ENCODE assay signal across 8 cellular contexts in genomic region chr5:131589510-131590348, GRCh38. TPM values are rescaled to one million over a fixed set of nuclear protein-coding genes. Genes with fewer than 3 reads are reported as not detected.
DNase-seq lines count a peak whose midpoint lies in the region; ATAC-seq and TF ChIP-seq lines count a peak whose summit lies in the region.

No MANE protein-coding gene starts in this region.

- no peak overlapping the region for H3K4me3 ChIP-seq in GM23338
- H3K4me3 ChIP-seq in parathyroid adenoma (ENCODE audit: low read depth, low read length): no peak overlapping the region

- H4K20me1 ChIP-seq in GM23338 (replicated peaks; ENCODE audit: insufficient read depth): peaks cover 9% of the 10 kb centered on the region; the same call in 1 of the 2 replicates

- intact Hi-C loops in head of caudate nucleus (cut with DNase I): loop anchor here (2.0 to 5.0 kb wide), 2 partner anchors 208 to 419 kb away; partner anchors contain the start of gene FNIP1

- peaks cover 7% of the 10 kb centered on the region; the same call in 2 of the 3 replicates for H3K9me3 Mint-ChIP-seq in GM23338
- no peaks in the 10 kb centered on the region for H3K9me3 Mint-ChIP-seq in activated T-cell treated with anti-CD3 and anti-CD28 coated beads, Interleukin-2, amount 50 U/mL, for 72 hours

- H3K4me2 ChIP-seq in GM23338 (no peak overlapping the region), parathyroid adenoma (ENCODE audit: low read length) (no peak overlapping the region)

- H3K79me2 ChIP-seq in GM23338 (replicated peaks; ENCODE audit: insufficient read depth) (peaks cover 42% of the 10 kb centered on the region), parathyroid adenoma (peaks cover 8% of the 10 kb centered on the region)

- 0 out of 2 replicates have a peak overlapping the region, but pooled peaks have one; percentile 41 for H3K27ac ChIP-seq in GM23338 (ENCODE audit: low read depth)
- no peak overlapping the region for H3K27ac ChIP-seq in parathyroid adenoma

- H3K27me3 ChIP-seq in GM23338 (ENCODE audit: insufficient read depth) (no peaks in the 10 kb centered on the region), parathyroid adenoma (ENCODE audit: control insufficient read depth, insufficient read depth, low read length) (no peaks in the 10 kb centered on the region)

- H3K36me3 Mint-ChIP-seq in GM23338 (ENCODE audit: low read depth): peaks cover 11% of the 10 kb centered on the region
- H3K36me3 Mint-ChIP-seq in activated T-cell treated with anti-CD3 and anti-CD28 coated beads, Interleukin-2, amount 50 U/mL, for 72 hours (ENCODE audit: insufficient read depth in 2 of 2): peaks cover 0 to 4% of the 10 kb centered on the region in 2 donors

- H3K4me1 Mint-ChIP-seq in GM23338: peaks cover 11% of the 10 kb centered on the region; the same call in 2 of the 3 replicates
- peaks cover 34% of the 10 kb centered on the region for H3K4me1 Mint-ChIP-seq in activated T-cell treated with anti-CD3 and anti-CD28 coated beads, Interleukin-2, amount 50 U/mL, for 72 hours (ENCODE audit: low read depth)

- H3K9me3 ChIP-seq in parathyroid adenoma (ENCODE audit: control insufficient read depth, low read length): no peaks in the 10 kb centered on the region

- H3F3A ChIP-seq in GM23338 (replicated peaks; ENCODE audit: low read depth): no peaks in the 10 kb centered on the region

- ATAC-seq in GM23338: peak; percentile 87
- peak; percentile 52 to 67 for ATAC-seq in activated T-cell treated with anti-CD3 and anti-CD28 coated beads, Interleukin-2, amount 50 U/mL, for 72 hours (replicated peaks in 1 of 2)

- H2AFZ ChIP-seq in GM23338 (no peak overlapping the region), parathyroid adenoma (no peak overlapping the region)

- no peak overlapping the region for H3K4me3 Mint-ChIP-seq in GM23338
- H3K4me3 Mint-ChIP-seq in activated T-cell treated with anti-CD3 and anti-CD28 coated beads, Interleukin-2, amount 50 U/mL, for 72 hours: no peak overlapping the region

- peak; percentile 64 for DNase-seq in DMS 273 (lab: John Stamatoyannopoulos, UW; ENCODE audit: unreplicated experiment)
- no peak for DNase-seq in DMS 273 treated with DMSO at 0.1 percent for 48 hours (lab: John Stamatoyannopoulos, UW)
- peak; percentile 82 for DNase-seq in GM23338 (ENCODE audit: low spot score)
- peak; percentile 30 for DNase-seq in NCI-H2196 treated with DMSO at 0.1 percent for 48 hours (lab: John Stamatoyannopoulos, UW; ENCODE audit: unreplicated experiment)
- peak in 1 of 2 donors; percentile 25 for DNase-seq in activated T-cell treated with anti-CD3 and anti-CD28 coated beads, Interleukin-2, amount 50 U/mL, for 72 hours
- peak in 25 of 42 donors; percentile 6 to 73 (median 33) for DNase-seq in head of caudate nucleus
- DNase-seq in COLO668 (lab: John Stamatoyannopoulos, UW; ENCODE audit: unreplicated experiment): no peak

- H3K9ac ChIP-seq in parathyroid adenoma: no peak overlapping the region

- TF ChIP-seq CTCF in GM23338 (conservative IDR thresholded peaks at IDR 0.05; ENCODE audit: low read depth in 2 of 2) (peak; percentile 81 to 92), parathyroid adenoma (IDR thresholded peaks at IDR 0.05) (peak; percentile 79)

- H3K4me1 ChIP-seq in GM23338 (ENCODE audit: insufficient read depth) (peaks cover 6% of the 10 kb centered on the region; the same call in 1 of the 2 replicates), parathyroid adenoma (no peaks in the 10 kb centered on the region)

- no peak overlapping the region for H3K27ac Mint-ChIP-seq in GM23338
- H3K27ac Mint-ChIP-seq in activated T-cell treated with anti-CD3 and anti-CD28 coated beads, Interleukin-2, amount 50 U/mL, for 72 hours: no peak overlapping the region

- no peaks in the 10 kb centered on the region for H3K36me3 ChIP-seq in GM23338 (ENCODE audit: insufficient read depth)
- H3K36me3 ChIP-seq in parathyroid adenoma (ENCODE audit: control insufficient read depth, insufficient read depth, low read length): no peaks in the 10 kb centered on the region

- no peaks in the 10 kb centered on the region for H3K27me3 Mint-ChIP-seq in GM23338 (ENCODE audit: insufficient read depth, low read depth, poor library complexity)
- H3K27me3 Mint-ChIP-seq in activated T-cell treated with anti-CD3 and anti-CD28 coated beads, Interleukin-2, amount 50 U/mL, for 72 hours (ENCODE audit: low read depth): no peaks in the 10 kb centered on the region

- no peaks in the 10 kb centered on the region for H3K9me2 ChIP-seq in GM23338 (ENCODE audit: insufficient read depth)

TF ChIP-seq in GM23338, 12 proteins besides CTCF, POLR2A, EP300 and RAD21 (continues in another document):
- TF ChIP-seq JUNB (IDR thresholded peaks at IDR 0.05; ENCODE audit: unreplicated experiment): no peak
- TF ChIP-seq STAT1 (IDR thresholded peaks at IDR 0.05; ENCODE audit: unreplicated experiment): no peak
- TF ChIP-seq ETS1 (IDR thresholded peaks at IDR 0.05): no peak
- no peak for TF ChIP-seq NANOG (IDR thresholded peaks at IDR 0.05; ENCODE audit: borderline replicate concordance)
- no peak for TF ChIP-seq ZNF462 (CRISPR knock-in tag; IDR thresholded peaks at IDR 0.05)
- TF ChIP-seq POLR2AphosphoS5 (IDR thresholded peaks at IDR 0.05; ENCODE audit: low read depth): no peak
- no peak for TF ChIP-seq CREB1 (CRISPR knock-in tag; IDR thresholded peaks at IDR 0.05; ENCODE audit: low read depth)

RNA-seq across cellular contexts. Expression of gene RAPGEF6, which starts 45.3 kb away (rescaled TPM):
- 19.7 and 20.3 TPM in 2 replicates for total RNA-seq in GM23338 (2014; rRNA removed; shearing (Covaris generic))
- 7.9 and 9.5 TPM in 2 replicates for polyA plus RNA-seq in GM23338 (2016; fragmentation: Nextera tagmentation; extraction: Ambion mirVana)
- total RNA-seq in activated T-cell treated with anti-CD3 and anti-CD28 coated beads, Interleukin-2, amount 50 U/mL, for 72 hours: 10 to 100 TPM; 36.5 to 37.3 TPM

Comparison
In these comparisons a context has a peak if more than half of its experiments do, and no peak if none do; other contexts are left out.
1. DNase-seq: peak in DMS 273 (single experiment), GM23338 (single experiment), NCI-H2196 treated with DMSO at 0.1 percent for 48 hours (single experiment) and head of caudate nucleus (25 of 42); none in DMS 273 treated with DMSO at 0.1 percent for 48 hours (single experiment) and COLO668 (single experiment).